In the genomic region with DNA sequence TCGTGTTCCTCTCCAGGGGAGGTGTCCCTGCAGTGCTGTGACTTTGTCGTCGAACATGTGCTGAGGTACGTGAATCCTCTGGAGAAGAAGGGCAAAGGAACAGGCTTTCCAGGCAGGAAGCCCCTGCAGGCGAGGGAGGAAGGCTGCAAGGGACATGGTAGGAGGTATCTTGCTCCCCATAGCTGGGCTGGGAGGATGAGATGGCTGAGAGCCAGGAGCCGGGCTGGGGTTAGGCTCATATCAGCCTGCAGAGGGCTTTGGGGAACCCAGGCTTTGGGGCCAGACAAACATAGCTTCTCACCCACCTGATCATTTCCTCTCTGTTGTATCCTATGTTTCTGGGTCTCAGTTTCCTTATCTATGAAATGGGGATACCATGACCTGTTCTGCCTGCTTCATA, we compare ENCODE assay signal across 2 cellular contexts. TPM values are rescaled to one million over a fixed set of nuclear protein-coding genes. Genes with fewer than 3 reads are reported as not detected.
"Had no signal": no experiment of that assay in that cellular context is flagged by ENCODE, and none has a peak within 500 bp of the region (broad histone marks: within the 10 kb centered on the region; RNA-seq: fewer than 3 reads in every experiment).

No MANE protein-coding gene starts in this region.

RNA-seq across cellular contexts. Expression of a gene that starts 34.4 kb away (rescaled TPM):
- total RNA-seq: ascending aorta, body of pancreas had no signal
